Comparison of ENCODE assay signal across 30 cellular contexts in genomic region chr11:24890426-24890825, GRCh38.
"Had no signal": no experiment of that assay in that cellular context is flagged by ENCODE, and none has a peak within 500 bp of the region (broad histone marks: within the 10 kb centered on the region; RNA-seq: fewer than 3 reads in every experiment).

No MANE protein-coding gene starts in this region.

- H3K9me3 ChIP-seq: adrenal gland, ascending aorta, body of pancreas, breast epithelium had no signal

- H3K36me3 ChIP-seq: adrenal gland, ascending aorta, brain microvascular endothelial cell, breast epithelium, cardiac muscle cell had no signal

- H3K27me3 ChIP-seq: adrenal gland, ascending aorta, body of pancreas, brain microvascular endothelial cell, breast epithelium, cardiac muscle cell had no signal

- H3K4me1 ChIP-seq: adrenal gland, ascending aorta, breast epithelium had no signal

- H3K27ac ChIP-seq: adrenal gland, ascending aorta, body of pancreas, brain microvascular endothelial cell, breast epithelium, cardiac muscle cell had no signal

- H3K4me3 ChIP-seq: adrenal gland, ascending aorta, body of pancreas, breast epithelium, cardiac muscle cell had no signal

- DNase-seq: activated effector memory CD4-positive, alpha-beta T cell treated with anti-CD3 and anti-CD28 coated beads, Interleukin-2, amount 50 U/mL, for 16 hours; activated effector memory CD4-positive, alpha-beta T cell treated with Interleukin-2 at 50 U/mL for 16 hours; activated gamma-delta T cell; activated gamma-delta T cell treated with Interleukin-2 at 50 U/mL for 16 hours; activated naive CD4-positive, alpha-beta T cell; activated naive CD4-positive, alpha-beta T cell treated with anti-CD3 and anti-CD28 coated beads for 36 hours; activated naive CD4-positive, alpha-beta T cell treated with anti-CD3 and anti-CD28 coated beads, Interleukin-2, amount 10 ng/mL, durations not matched to agents 7 days and 5 days; activated naive CD4-positive, alpha-beta T cell treated with anti-CD3 and anti-CD28 coated beads, Interleukin-2, amount 50 U/mL, for 16 hours; activated naive CD4-positive, alpha-beta T cell treated with Interleukin-2 at 50 U/mL for 16 hours; activated naive CD8-positive, alpha-beta T cell treated with anti-CD3 and anti-CD28 coated beads for 36 hours; activated naive CD8-positive, alpha-beta T cell treated with anti-CD3 and anti-CD28 coated beads, Interleukin-2, amount 10 ng/mL, durations not matched to agents 7 days and 5 days; activated naive CD8-positive, alpha-beta T cell treated with anti-CD3 and anti-CD28 coated beads, Interleukin-2, amount 50 U/mL, for 24 hours; activated T-cell treated with anti-CD3 and anti-CD28 coated beads, Interleukin-2, amount 50 U/mL, for 4 hours; activated T-cell treated with anti-CD3 and anti-CD28 coated beads, Interleukin-2, amount 50 U/mL, for 48 hours; activated T-cell treated with anti-CD3 and anti-CD28 coated beads, Interleukin-2, amount 50 U/mL, for 72 hours; adrenal gland; amniotic stem cell; amygdala; anterior cingulate cortex; aorta; body of pancreas; brain microvascular endothelial cell; caudate nucleus; central memory CD4-positive, alpha-beta T cell; cerebellar nuclear complex had no signal

- ATAC-seq: activated naive CD4-positive, alpha-beta T cell treated with anti-CD3 and anti-CD28 coated beads, Interleukin-2, amount 50 U/mL, for 72 hours; activated naive CD8-positive, alpha-beta T cell treated with anti-CD3 and anti-CD28 coated beads, Interleukin-2, amount 50 U/mL, for 24 hours; activated T-cell treated with anti-CD3 and anti-CD28 coated beads, Interleukin-2, amount 50 U/mL, for 4 hours; activated T-cell treated with anti-CD3 and anti-CD28 coated beads, Interleukin-2, amount 50 U/mL, for 72 hours; activated T-helper 17 cell treated with anti-CD3 and anti-CD28 coated beads, Interleukin-2, amount 50 U/mL, for 72 hours; body of pancreas had no signal
